Comparison of ENCODE assay signal across 8 cellular contexts in genomic region chr6:150813993-150814359, GRCh38. TPM values are rescaled to one million over a fixed set of nuclear protein-coding genes. Genes with fewer than 3 reads are reported as not detected.
A peak's percentile ranks its signal among the peaks of the same experiment; 100 is the strongest.
DNase-seq lines count a peak whose midpoint lies in the region; ATAC-seq and FAIRE-seq lines count a peak whose summit lies in the region.

No MANE protein-coding gene starts in this region.

- H3K27me3 ChIP-seq in small intestine (ENCODE audit: control insufficient read depth in 2 of 2, insufficient read depth in 2 of 2, low read length in 2 of 2), result no peaks in the 10 kb centered on the region

- peak; percentile 70 for ATAC-seq in activated CD4-positive, alpha-beta T cell treated with anti-CD3 and anti-CD28 coated beads for 36 hours
- peak; percentile 41 for ATAC-seq in HG03097 (IDR thresholded peaks at IDR 0.05; ENCODE audit: low FRiP score, unreplicated experiment)

- peaks cover 0 to 5% of the 10 kb centered on the region in 2 donors for H3K36me3 ChIP-seq in small intestine (ENCODE audit: control insufficient read depth in 2 of 2, insufficient read depth in 2 of 2, low read length in 2 of 2)

- H3K9me3 ChIP-seq in small intestine (ENCODE audit: control insufficient read depth, low read depth), result no peaks in the 10 kb centered on the region

- H3K4me3 ChIP-seq in small intestine (ENCODE audit: low read depth in 1 of 2, low read length in 2 of 2), result no peak overlapping the region

- FAIRE-seq in small intestine (lab: Jason Lieb, UNC), result no peak

- H3K4me3 Mint-ChIP-seq in activated CD4-positive, alpha-beta T cell treated with anti-CD3 and anti-CD28 coated beads for 36 hours, result peak overlapping the region; percentile 8
- H3K4me3 Mint-ChIP-seq in activated CD4-positive, alpha-beta T cell treated with anti-CD3 and anti-CD28 coated beads, Interleukin-2, amount 10 ng/mL, durations not matched to agents 7 days and 5 days, result no peak overlapping the region

- H3K27ac ChIP-seq in small intestine (ENCODE audit: low read depth in 1 of 2, low read length in 1 of 2), result no peak overlapping the region

- H3K9me3 Mint-ChIP-seq in activated CD4-positive, alpha-beta T cell treated with anti-CD3 and anti-CD28 coated beads for 36 hours (ENCODE audit: low read depth), result no peaks in the 10 kb centered on the region
- no peaks in the 10 kb centered on the region for H3K9me3 Mint-ChIP-seq in activated CD4-positive, alpha-beta T cell treated with anti-CD3 and anti-CD28 coated beads, Interleukin-2, amount 10 ng/mL, durations not matched to agents 7 days and 5 days

- intact Hi-C loops in activated CD4-positive, alpha-beta T cell treated with anti-CD3 and anti-CD28 coated beads for 36 hours (cut with DNase I, micrococcal nuclease), result loop anchor here (1.0 to 10.0 kb wide), 9 partner anchors 213 to 1267 kb away; partner anchors contain the start of genes PLEKHG1 (in 1 of the 2) and PPIL4 (in 1 of the 2)

- H3K27me3 Mint-ChIP-seq in activated CD4-positive, alpha-beta T cell treated with anti-CD3 and anti-CD28 coated beads for 36 hours, result peaks cover 12% of the 10 kb centered on the region
- H3K27me3 Mint-ChIP-seq in activated CD4-positive, alpha-beta T cell treated with anti-CD3 and anti-CD28 coated beads, Interleukin-2, amount 10 ng/mL, durations not matched to agents 7 days and 5 days, result no peaks in the 10 kb centered on the region

- peak; percentile 29 for DNase-seq in activated CD4-positive, alpha-beta T cell treated with anti-CD3 and anti-CD28 coated beads for 36 hours
- DNase-seq in activated CD4-positive, alpha-beta T cell treated with anti-CD3 and anti-CD28 coated beads, Interleukin-2, amount 50 U/mL, for 4 hours, result no peak
- peak; percentile 61 for DNase-seq in astrocyte of the hippocampus (ENCODE audit: low read depth, low spot score)
- peak; percentile 29 for DNase-seq in small intestine
- no peak for DNase-seq in HUDEP-2 (lab: John Stamatoyannopoulos, UW; ENCODE audit: unreplicated experiment in 76 of 76)
- no peak for DNase-seq in NCI-H748 (lab: John Stamatoyannopoulos, UW; ENCODE audit: unreplicated experiment)
- DNase-seq in activated CD4-positive, alpha-beta T cell treated with anti-CD3 and anti-CD28 coated beads, Interleukin-2, amount 10 ng/mL, durations not matched to agents 7 days and 5 days, result no peak

- peaks cover 0 to 3% of the 10 kb centered on the region in 2 donors for H3K4me1 ChIP-seq in small intestine (ENCODE audit: control insufficient read depth in 2 of 2, insufficient read depth in 1 of 2, low read depth in 1 of 2, low read length in 1 of 2)

- peak overlapping the region; percentile 94 for H3K27ac Mint-ChIP-seq in activated CD4-positive, alpha-beta T cell treated with anti-CD3 and anti-CD28 coated beads for 36 hours
- H3K27ac Mint-ChIP-seq in activated CD4-positive, alpha-beta T cell treated with anti-CD3 and anti-CD28 coated beads, Interleukin-2, amount 10 ng/mL, durations not matched to agents 7 days and 5 days, result no peak overlapping the region

- WGBS in small intestine, 3 donors, result 50 to 64% (median 52%) methylated on average over 3 of the region's 3 CpGs

- CTCF ChIA-PET in activated CD4-positive, alpha-beta T cell treated with anti-CD3 and anti-CD28 coated beads for 36 hours (lab: Charles Lee), result interaction anchor here (0.7 to 5.7 kb wide), 7 partner anchors 19 to 733 kb away, joined by 3 to 98 read pairs (median 4); no protein-coding TSS in a partner anchor
- CTCF ChIA-PET in activated CD4-positive, alpha-beta T cell treated with anti-CD3 and anti-CD28 coated beads, Interleukin-2, amount 10 ng/mL, durations not matched to agents 7 days and 5 days (lab: Charles Lee), result interaction anchor here (1.6 kb wide), 1 partner anchor 396 kb away, joined by 4 read pairs; no protein-coding TSS in a partner anchor

- H3K4me1 Mint-ChIP-seq in activated CD4-positive, alpha-beta T cell treated with anti-CD3 and anti-CD28 coated beads for 36 hours, result peaks cover 28% of the 10 kb centered on the region
- peaks cover 10% of the 10 kb centered on the region for H3K4me1 Mint-ChIP-seq in activated CD4-positive, alpha-beta T cell treated with anti-CD3 and anti-CD28 coated beads, Interleukin-2, amount 10 ng/mL, durations not matched to agents 7 days and 5 days

- no peaks in the 10 kb centered on the region for H3K36me3 Mint-ChIP-seq in activated CD4-positive, alpha-beta T cell treated with anti-CD3 and anti-CD28 coated beads for 36 hours (ENCODE audit: low read depth)
- no peaks in the 10 kb centered on the region for H3K36me3 Mint-ChIP-seq in activated CD4-positive, alpha-beta T cell treated with anti-CD3 and anti-CD28 coated beads, Interleukin-2, amount 10 ng/mL, durations not matched to agents 7 days and 5 days (ENCODE audit: low read depth)

- POLR2A ChIA-PET in activated CD4-positive, alpha-beta T cell treated with anti-CD3 and anti-CD28 coated beads for 36 hours (lab: Charles Lee), result interaction anchor here (1.5 to 1.9 kb wide), 3 partner anchors 215 to 396 kb away, joined by 5 to 6 read pairs (median 6); partner anchors contain the start of gene PLEKHG1
- POLR2A ChIA-PET in activated CD4-positive, alpha-beta T cell treated with anti-CD3 and anti-CD28 coated beads, Interleukin-2, amount 10 ng/mL, durations not matched to agents 7 days and 5 days (lab: Charles Lee), result no interaction called here

RNA-seq across cellular contexts. Expression of gene MTHFD1L, which starts 51.5 kb away (rescaled TPM):
- 100 to 1,000 TPM; 103 to 129 TPM for total RNA-seq in activated CD4-positive, alpha-beta T cell treated with anti-CD3 and anti-CD28 coated beads for 36 hours
- 10 to 100 TPM in 1 of 3 donors, 1 to 10 TPM in 1, under 1 TPM in 1; 0.89 to 14.2 (median 1.6) TPM for polyA plus RNA-seq in small intestine
- total RNA-seq in activated CD4-positive, alpha-beta T cell treated with anti-CD3 and anti-CD28 coated beads, Interleukin-2, amount 10 ng/mL, durations not matched to agents 7 days and 5 days, result 10 to 100 TPM; 34.9 to 40.6 TPM

Comparison
In these comparisons a context has a peak if more than half of its experiments do, and no peak if none do; other contexts are left out.
1. DNase-seq: peak in activated CD4-positive, alpha-beta T cell treated with anti-CD3 and anti-CD28 coated beads for 36 hours (single experiment), astrocyte of the hippocampus (single experiment) and small intestine (single experiment); none in activated CD4-positive, alpha-beta T cell treated with anti-CD3 and anti-CD28 coated beads, Interleukin-2, amount 50 U/mL, for 4 hours (0 of 2), HUDEP-2 (0 of 76), NCI-H748 (single experiment) and activated CD4-positive, alpha-beta T cell treated with anti-CD3 and anti-CD28 coated beads, Interleukin-2, amount 10 ng/mL, durations not matched to agents 7 days and 5 days (single experiment).